ENCODE assay signal across 13 cellular contexts in genomic region chr6:74000582-74000981, GRCh38.
"Had no signal": no experiment of that assay in that cellular context is flagged by ENCODE, and none has a peak within 500 bp of the region (broad histone marks: within the 10 kb centered on the region; RNA-seq: fewer than 3 reads in every experiment).

No MANE protein-coding gene starts in this region.

- ATAC-seq: activated CD4-positive, CD25-positive, alpha-beta regulatory T cell treated with anti-CD3 and anti-CD28 coated beads, Interleukin-2, amount 50 U/mL, for 24 hours; activated T-cell treated with anti-CD3 and anti-CD28 coated beads, Interleukin-2, amount 50 U/mL, for 72 hours; mucosa of descending colon; stimulated activated naive B cell treated with anti-CD40 and anti-IgM and Interleukin-4, amounts not matched to agents 10 μg/mL and 1 μg/mL and 100 μg/mL, for 72 hours had no signal

- H3K27ac ChIP-seq: dorsolateral prefrontal cortex, epithelial cell of prostate, hepatocyte, left ventricle myocardium inferior, spleen had no signal

- H3K27me3 ChIP-seq: dorsolateral prefrontal cortex, hepatocyte, spleen had no signal

- H3K4me3 ChIP-seq: dorsolateral prefrontal cortex, hepatocyte, left ventricle myocardium inferior, mucosa of descending colon, spleen had no signal

- H3K36me3 ChIP-seq: left ventricle myocardium inferior, spleen had no signal

- H3K4me1 ChIP-seq: left ventricle myocardium inferior, spleen had no signal

- DNase-seq: activated CD4-positive, alpha-beta T cell treated with anti-CD3 and anti-CD28 coated beads, Interleukin-2, amount 50 U/mL, for 1 hour; activated effector memory CD4-positive, alpha-beta T cell treated with anti-CD3 and anti-CD28 coated beads, Interleukin-2, amount 50 U/mL, for 16 hours; activated T-cell treated with anti-CD3 and anti-CD28 coated beads, Interleukin-2, amount 50 U/mL, for 72 hours; dorsolateral prefrontal cortex; left ventricle myocardium inferior; mucosa of descending colon; naive B cell; retina; spleen; stimulated activated naive B cell treated with anti-CD40 and anti-IgM and Interleukin-4, amounts not matched to agents 10 μg/mL and 1 μg/mL and 100 μg/mL, for 72 hours had no signal
